Comparison of ENCODE assay signal across 8 cellular contexts in the genomic region with DNA sequence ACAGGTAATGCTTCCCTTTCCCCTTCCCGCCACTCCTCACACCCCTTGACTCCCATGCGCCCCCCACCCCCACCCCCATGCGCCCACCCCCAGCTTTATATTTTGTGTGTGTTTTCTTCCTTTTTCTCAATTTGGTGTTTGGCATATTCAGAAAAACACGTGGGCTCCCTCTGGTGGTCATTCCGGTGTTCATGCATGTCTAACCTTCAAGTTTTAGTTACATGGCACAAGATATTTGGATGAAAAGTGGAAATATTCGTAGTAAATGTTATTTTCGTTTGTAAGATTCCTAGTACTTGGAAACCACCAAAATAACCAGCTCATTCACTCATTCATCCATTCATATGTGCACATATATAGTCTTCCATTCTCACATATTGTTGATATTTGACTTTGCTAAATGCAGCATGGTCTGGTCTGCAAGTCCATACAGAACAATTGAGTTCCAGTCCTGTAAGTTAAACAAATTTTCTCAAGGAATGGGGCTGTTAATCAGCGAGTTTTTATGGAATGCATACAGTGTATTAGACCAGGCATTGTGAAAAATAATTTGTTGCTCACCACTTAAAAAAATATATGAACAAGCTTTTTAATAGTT.
DNase-seq lines count a peak whose midpoint lies in the region; TF ChIP-seq lines count a peak whose summit lies in the region.

No MANE protein-coding gene starts in this region.

- no peaks in the 10 kb centered on the region for H3K27me3 Mint-ChIP-seq in mesothelial cell of epicardium (ENCODE audit: low read depth)

- no peaks in the 10 kb centered on the region for H3K36me3 Mint-ChIP-seq in mesothelial cell of epicardium

- no peak overlapping the region for H3K4me3 Mint-ChIP-seq in mesothelial cell of epicardium

- peaks cover 43% of the 10 kb centered on the region for H3K4me1 Mint-ChIP-seq in mesothelial cell of epicardium

- H3K27ac Mint-ChIP-seq in mesothelial cell of epicardium: no peak overlapping the region

- no peaks in the 10 kb centered on the region for H3K9me3 Mint-ChIP-seq in mesothelial cell of epicardium

- peak; percentile 76 for TF ChIP-seq CTCF in mesothelial cell of epicardium (IDR thresholded peaks at IDR 0.05; ENCODE audit: unreplicated experiment)

- peak; percentile 78 for DNase-seq in activated effector memory CD4-positive, alpha-beta T cell treated with anti-CD3 and anti-CD28 coated beads, Interleukin-2, amount 50 U/mL, for 16 hours
- DNase-seq in activated effector memory CD4-positive, alpha-beta T cell treated with Interleukin-2 at 50 U/mL for 16 hours: no peak
- DNase-seq in NCI-H2196 (lab: John Stamatoyannopoulos, UW; ENCODE audit: unreplicated experiment) (peak; percentile 68), dermis microvascular lymphatic vessel endothelial cell (ENCODE audit: low read depth in 2 of 2) (peak; percentile 78 to 87), mesothelial cell of epicardium (ENCODE audit: low spot score in 2 of 2, unreplicated experiment in 2 of 2) (peak; percentile 46 to 75), AG08396 (ENCODE audit: low spot score) (no peak)
- DNase-seq in activated CD4-positive, alpha-beta T cell treated with anti-CD3 and anti-CD28 coated beads for 4 hours: peak; percentile 56 to 62
- peak; percentile 80 for DNase-seq in stimulated activated CD8-positive, alpha-beta memory T cell treated with anti-CD3 and anti-CD28 coated beads, Interleukin-4, amount 100 ng/mL, for 48 hours

Comparison
In these comparisons a context has a peak if more than half of its experiments do, and no peak if none do; other contexts are left out.
1. DNase-seq: peak in activated effector memory CD4-positive, alpha-beta T cell treated with anti-CD3 and anti-CD28 coated beads, Interleukin-2, amount 50 U/mL, for 16 hours (single experiment), NCI-H2196 (single experiment), activated CD4-positive, alpha-beta T cell treated with anti-CD3 and anti-CD28 coated beads for 4 hours (2 of 2), dermis microvascular lymphatic vessel endothelial cell (2 of 2), mesothelial cell of epicardium (2 of 2) and stimulated activated CD8-positive, alpha-beta memory T cell treated with anti-CD3 and anti-CD28 coated beads, Interleukin-4, amount 100 ng/mL, for 48 hours (single experiment); none in activated effector memory CD4-positive, alpha-beta T cell treated with Interleukin-2 at 50 U/mL for 16 hours (single experiment) and AG08396 (single experiment).